In genomic region chr5:116378007-116378831, GRCh38 we compare ENCODE assay signal across 1 cellular context.
TF ChIP-seq lines count a peak whose summit lies in the region.

No MANE protein-coding gene starts in this region.

TF ChIP-seq in HEK293, 187 proteins besides CTCF, POLR2A, EP300 and RAD21 (continued from another document):
- TF ChIP-seq ZNF518A (tag by site-specific recombination; conservative IDR thresholded peaks at IDR 0.05; ENCODE audit: low read depth) (no peak), OSR2 (tag by site-specific recombination; IDR thresholded peaks at IDR 0.05) (peak; percentile 81), SP3 (tag by site-specific recombination; IDR thresholded peaks at IDR 0.05) (no peak), SP7 (tag by site-specific recombination; IDR thresholded peaks at IDR 0.05) (peak; percentile 96), ZNF639 (tag by site-specific recombination; IDR thresholded peaks at IDR 0.05) (0 out of 2 replicates have a peak, but pooled peaks have one; percentile 42)
